ENCODE assay signal across 8 cellular contexts in the genomic region with DNA sequence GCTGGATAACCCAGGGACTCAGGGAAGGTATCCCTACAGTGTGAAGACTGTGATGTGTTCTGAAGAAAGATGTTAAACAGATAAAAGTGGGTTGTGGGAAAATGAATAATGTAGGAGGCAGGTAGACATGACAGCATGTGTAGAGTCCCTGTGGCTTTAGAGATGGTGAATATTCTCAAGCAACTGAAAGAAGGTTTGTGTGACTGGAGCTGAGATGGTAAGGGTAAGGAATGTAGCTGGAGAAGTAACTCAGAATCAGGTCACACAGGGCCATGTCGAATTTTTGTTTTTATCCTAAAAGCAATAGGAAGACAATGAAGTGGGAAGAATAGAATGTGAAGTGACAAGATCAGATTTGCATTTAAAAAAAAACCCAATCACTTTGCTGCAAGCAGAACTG.
"Had no signal": no experiment of that assay in that cellular context is flagged by ENCODE, and none has a peak within 500 bp of the region (broad histone marks: within the 10 kb centered on the region; RNA-seq: fewer than 3 reads in every experiment).

No MANE protein-coding gene starts in this region.

- FAIRE-seq: H54, HTR-8/SVneo, K562 had no signal

- H3K9me3 Mint-ChIP-seq: H9 had no signal

- H3K4me3 ChIP-seq: K562 had no signal

- ATAC-seq: K562 had no signal

- H3K4me3 Mint-ChIP-seq: H9 had no signal

- DNase-seq: GOT3, H9, HCEC 1CT, IMR-90, KG1 had no signal
